ENCODE assay signal across 8 cellular contexts in genomic region chr11:46332568-46333128, GRCh38.
DNase-seq lines count a peak whose midpoint lies in the region; ATAC-seq and TF ChIP-seq lines count a peak whose summit lies in the region.

No MANE protein-coding gene starts in this region.

- no peaks in the 10 kb centered on the region for H3K9me3 ChIP-seq in iPS DF 6.9 (ENCODE audit: control insufficient read depth, insufficient read depth, low read length)

- in situ Hi-C loops in GM13977 (cut with MboI; ENCODE audit: low pct_unique_long_range_greater_than_20kb, low sequenced_read_pairs, unreplicated experiment) = no loop called here

- H3K4me1 ChIP-seq in iPS DF 6.9 (ENCODE audit: control insufficient read depth, insufficient read depth, low read length) = peaks cover 9% of the 10 kb centered on the region

- H3K27ac ChIP-seq in iPS DF 6.9 (ENCODE audit: low read length) = no peak overlapping the region

- H3K4me3 ChIP-seq in iPS DF 6.9 (ENCODE audit: low read length) = peak overlapping the region; percentile 55; the same call in 1 of the 2 replicates

- no peaks in the 10 kb centered on the region for H3K36me3 ChIP-seq in iPS DF 6.9 (ENCODE audit: control insufficient read depth, insufficient read depth, low read length)

- DNase-seq in DMS79 treated with DMSO at 0.1 percent for 48 hours (lab: John Stamatoyannopoulos, UW) (peak; percentile 28), DMS79 (lab: John Stamatoyannopoulos, UW) (no peak), iPS DF 6.9 (ENCODE audit: low read depth, low spot score) (no peak), NAMALWA (ENCODE audit: low spot score) (no peak), GM13977 (ENCODE audit: low spot score) (no peak)
- peak; percentile 38 for DNase-seq in activated T-helper 9 cell treated with anti-CD3 and anti-CD28 coated beads, Interleukin-2, amount 50 U/mL, for 16 hours (ENCODE audit: low read depth)
- DNase-seq in stimulated activated CD4-positive, alpha-beta T cell treated with anti-CD3 and anti-CD28 coated beads, Interleukin-4, amount 100 ng/mL, for 24 hours = peak; percentile 62

- no peak for ATAC-seq in HG03025 (IDR thresholded peaks at IDR 0.05; ENCODE audit: low FRiP score, unreplicated experiment)

- no peak for TF ChIP-seq CTCF in GM13977 (IDR thresholded peaks at IDR 0.05; ENCODE audit: extremely low read depth, insufficient read depth, missing control alignments)

- peaks cover 22% of the 10 kb centered on the region for H3K27me3 ChIP-seq in iPS DF 6.9 (ENCODE audit: control insufficient read depth, insufficient read depth, low read length)

- no CpG with 5 or more reads among the region's 60 CpGs for WGBS in iPS DF 6.9 (ENCODE audit: insufficient coverage, insufficient read length)

Comparison
In these comparisons a context has a peak if more than half of its experiments do, and no peak if none do; other contexts are left out.
1. DNase-seq: peak in DMS79 treated with DMSO at 0.1 percent for 48 hours (single experiment), activated T-helper 9 cell treated with anti-CD3 and anti-CD28 coated beads, Interleukin-2, amount 50 U/mL, for 16 hours (single experiment) and stimulated activated CD4-positive, alpha-beta T cell treated with anti-CD3 and anti-CD28 coated beads, Interleukin-4, amount 100 ng/mL, for 24 hours (single experiment); none in DMS79 (single experiment), iPS DF 6.9 (single experiment), NAMALWA (single experiment) and GM13977 (single experiment).